ENCODE assay signal across 24 cellular contexts in genomic region chr5:128549496-128549895, GRCh38. TPM values are rescaled to one million over a fixed set of nuclear protein-coding genes. Genes with fewer than 3 reads are reported as not detected.
DNase-seq lines count a peak whose midpoint lies in the region; ATAC-seq, FAIRE-seq and TF ChIP-seq lines count a peak whose summit lies in the region.
"Had no signal": no experiment of that assay in that cellular context is flagged by ENCODE, and none has a peak within 500 bp of the region (broad histone marks: within the 10 kb centered on the region; RNA-seq: fewer than 3 reads in every experiment).

No MANE protein-coding gene starts in this region.

- no peak overlapping the region for H4K5ac ChIP-seq in IMR-90 (ENCODE audit: low read depth, low read length)

- intact Hi-C loops in IMR-90 (cut with micrococcal nuclease), result no loop called here

- in situ Hi-C loops in IMR-90 (cut with MboI; ENCODE audit: low sequenced_read_pairs), result no loop called here

- no peak overlapping the region for H2BK5ac ChIP-seq in IMR-90 (ENCODE audit: low read depth, low read length, poor library complexity, severe bottlenecking)

- H3K14ac ChIP-seq in IMR-90 (replicated peaks; ENCODE audit: low read depth, low read length), result no peak overlapping the region

- H3K4me1 ChIP-seq in A549 (no peaks in the 10 kb centered on the region), IMR-90 (ENCODE audit: control insufficient read depth, insufficient read depth, low read length) (peaks cover 3% of the 10 kb centered on the region; the same call in 1 of the 2 replicates), keratinocyte (ENCODE audit: control insufficient read depth, extremely low read depth, insufficient read depth, low read length) (peaks cover 11% of the 10 kb centered on the region)
- H3K4me1 ChIP-seq: BLaER1 treated with 17β-estradiol and CSF1 and Interleukin-3, amounts not matched to agents 10 nM and 100 nM had no signal

- H3K18ac ChIP-seq in IMR-90 (ENCODE audit: low read depth, low read length), result no peak overlapping the region

- dilution Hi-C loops in IMR-90 (cut with HindIII; ENCODE audit: low sequenced_read_pairs, unreplicated experiment) (no loop called here), keratinocyte (cut with MboI; ENCODE audit: extremely low pct_ligation_motif_present, low sequenced_read_pairs) (no loop called here)

- no peak overlapping the region for H2AK9ac ChIP-seq in IMR-90 (replicated peaks; ENCODE audit: low read depth, low read length, poor library complexity)

- TF ChIP-seq CTCF in A549 (IDR thresholded peaks at IDR 0.05) (no peak), IMR-90 (conservative IDR thresholded peaks at IDR 0.05; ENCODE audit: low read depth, low read length) (no peak), keratinocyte (optimal IDR thresholded peaks at IDR 0.05 in 1 of 3, IDR thresholded peaks at IDR 0.05 in 1 of 3, conservative IDR thresholded peaks at IDR 0.05 in 1 of 3; ENCODE audit: extremely low read depth in 1 of 3, insufficient read depth in 2 of 3, low read length in 3 of 3) (no peak)

- H3K9me3 ChIP-seq in A549 (peaks cover 5% of the 10 kb centered on the region; the same call in 1 of the 3 replicates), IMR-90 (ENCODE audit: control insufficient read depth, insufficient read depth, low read length) (peaks cover 2% of the 10 kb centered on the region; the same call in 1 of the 2 replicates), keratinocyte (ENCODE audit: control insufficient read depth, low read depth, low read length) (no peaks in the 10 kb centered on the region)

- H2AFZ ChIP-seq in IMR-90 (replicated peaks; ENCODE audit: low read length, poor library complexity) (no peak overlapping the region), keratinocyte (ENCODE audit: control insufficient read depth, low read length) (no peak overlapping the region)

- H3K9me1 ChIP-seq in IMR-90 (ENCODE audit: insufficient read depth, low read length) (peaks cover 7% of the 10 kb centered on the region; the same call in 1 of the 2 replicates), keratinocyte (ENCODE audit: control insufficient read depth, extremely low read depth, insufficient read depth, low read length) (no peaks in the 10 kb centered on the region)

- no peak overlapping the region for H2BK15ac ChIP-seq in IMR-90 (ENCODE audit: low read depth, low read length)

- H3K79me2 ChIP-seq in keratinocyte (ENCODE audit: control insufficient read depth, insufficient read depth, low read length), result no peaks in the 10 kb centered on the region

- FAIRE-seq in A549 (lab: Jason Lieb, UNC) (no peak), keratinocyte (lab: Jason Lieb, UNC) (peak; percentile 17)
- FAIRE-seq: GM12878, GM12892, GM19239 had no signal

- no peak overlapping the region for H4K91ac ChIP-seq in IMR-90 (ENCODE audit: insufficient read depth, low read depth, low read length)

- no peaks in the 10 kb centered on the region for H3K79me1 ChIP-seq in IMR-90 (ENCODE audit: low read depth in 1 of 2, low read length in 2 of 2)

- no peak overlapping the region for H4K8ac ChIP-seq in IMR-90 (ENCODE audit: low read depth in 2 of 2, low read length in 2 of 2)

- no peak for TF ChIP-seq EP300 in A549 (IDR thresholded peaks at IDR 0.05)

- H3K4me2 ChIP-seq in A549 (no peak overlapping the region), IMR-90 (ENCODE audit: low read depth, low read length) (no peak overlapping the region), keratinocyte (ENCODE audit: control insufficient read depth, extremely low read depth, insufficient read depth, low read depth, low read length) (no peak overlapping the region)
- H3K4me2 ChIP-seq: BLaER1 treated with 17β-estradiol and CSF1 and Interleukin-3, amounts not matched to agents 10 nM and 100 nM had no signal

- TF ChIP-seq POLR2A in A549 (IDR thresholded peaks at IDR 0.05; ENCODE audit: low read length), result no peak
- TF ChIP-seq POLR2A in IMR-90 (IDR thresholded peaks at IDR 0.05; ENCODE audit: low read depth, low read length), result no peak

- H3K4me3 ChIP-seq in A549 (no peak overlapping the region), IMR-90 (ENCODE audit: insufficient read depth, low read depth, low read length) (no peak overlapping the region), keratinocyte (ENCODE audit: control insufficient read depth in 2 of 3, extremely low read depth in 1 of 3, insufficient read depth in 2 of 3, low read depth in 1 of 3, low read length in 3 of 3) (no peak overlapping the region)
- H3K4me3 ChIP-seq: BLaER1 treated with 17β-estradiol and CSF1 and Interleukin-3, amounts not matched to agents 10 nM and 100 nM; GM12878 had no signal

- DNase-seq in A549 (ENCODE audit: low read depth in 1 of 2, low spot score in 1 of 2) (no peak), IMR-90 (no peak), keratinocyte (ENCODE audit: low read depth, low spot score) (no peak), HuH-7 (ENCODE audit: low spot score) (no peak)
- DNase-seq: 8988T; AML-193; Caco-2; Calu3; CD4-positive, alpha-beta T cell; CD8-positive, alpha-beta T cell; DMS 273 treated with DMSO at 0.1 percent for 48 hours; DMS153; DMS53; DMS79; DND-41; EL; GDM1 had no signal

- CTCF ChIA-PET in A549 (lab: Yijun Ruan, JAX), result no interaction called here
- CTCF ChIA-PET in IMR-90 (lab: Yijun Ruan, JAX), result no interaction called here

- H3K27me3 ChIP-seq in IMR-90 (ENCODE audit: control insufficient read depth, insufficient read depth, low read length) (no peaks in the 10 kb centered on the region), keratinocyte (ENCODE audit: control insufficient read depth, extremely low read depth, insufficient read depth, low read length) (no peaks in the 10 kb centered on the region)
- H3K27me3 ChIP-seq: BLaER1 treated with 17β-estradiol and CSF1 and Interleukin-3, amounts not matched to agents 10 nM and 100 nM had no signal

- H3K56ac ChIP-seq in IMR-90 (ENCODE audit: extremely low read depth, insufficient read depth, low read length), result no peak overlapping the region

- no peak overlapping the region for H2BK20ac ChIP-seq in IMR-90 (ENCODE audit: low read depth, low read length)

- no peak overlapping the region for H3K23ac ChIP-seq in IMR-90 (ENCODE audit: low read depth, low read length)

- H3K27ac ChIP-seq in A549 (no peak overlapping the region), IMR-90 (ENCODE audit: insufficient read depth, low read length) (no peak overlapping the region), keratinocyte (ENCODE audit: control insufficient read depth, insufficient read depth, low read length) (no peak overlapping the region)
- H3K27ac ChIP-seq: BLaER1 treated with 17β-estradiol and CSF1 and Interleukin-3, amounts not matched to agents 10 nM and 100 nM; C4-2B had no signal

- H3K4ac ChIP-seq in IMR-90 (ENCODE audit: low read depth, low read length), result no peak overlapping the region

- H3K36me3 ChIP-seq in IMR-90 (ENCODE audit: control insufficient read depth, insufficient read depth, low read length) (no peaks in the 10 kb centered on the region), keratinocyte (ENCODE audit: control insufficient read depth in 2 of 2, extremely low read depth in 1 of 2, insufficient read depth in 2 of 2, low read length in 2 of 2) (no peaks in the 10 kb centered on the region)
- H3K36me3 ChIP-seq: BLaER1 treated with 17β-estradiol and CSF1 and Interleukin-3, amounts not matched to agents 10 nM and 100 nM had no signal

- H2BK120ac ChIP-seq in IMR-90 (ENCODE audit: low read depth, low read length), result no peak overlapping the region

- no TSS peak for BruUV-seq in IMR-90 (replicated peaks; lab: Mats Ljungman, UMichigan)

- no peaks in the 10 kb centered on the region for H4K20me1 ChIP-seq in IMR-90 (ENCODE audit: insufficient read depth, low read length)
- H4K20me1 ChIP-seq in keratinocyte (ENCODE audit: control insufficient read depth, extremely low read depth, insufficient read depth, low read length), result no peaks in the 10 kb centered on the region
- H4K20me1 ChIP-seq: BLaER1 treated with 17β-estradiol and CSF1 and Interleukin-3, amounts not matched to agents 10 nM and 100 nM had no signal

- POLR2A ChIA-PET in A549 (lab: Yijun Ruan, JAX) (no interaction called here), IMR-90 (lab: Charles Lee; ENCODE audit: unreplicated experiment) (no interaction called here)

- ATAC-seq in A549 (no peak), IMR-90 (ENCODE audit: low read depth) (no peak), GM18498 (IDR thresholded peaks at IDR 0.05; ENCODE audit: unreplicated experiment) (no peak)
- ATAC-seq: CD8-positive, alpha-beta T cell; GM12878 had no signal

- TF ChIP-seq RAD21 in A549 (conservative IDR thresholded peaks at IDR 0.05 in 1 of 2, IDR thresholded peaks at IDR 0.05 in 1 of 2), result no peak
- no peak for TF ChIP-seq RAD21 in IMR-90 (IDR thresholded peaks at IDR 0.05; ENCODE audit: low read length)

- no peak overlapping the region for H3K9ac ChIP-seq in IMR-90 (ENCODE audit: low read depth, low read length)
- no peak overlapping the region for H3K9ac ChIP-seq in keratinocyte (ENCODE audit: control insufficient read depth, extremely low read depth, insufficient read depth, low read length)
- H3K9ac ChIP-seq: BLaER1 treated with 17β-estradiol and CSF1 and Interleukin-3, amounts not matched to agents 10 nM and 100 nM had no signal

- no peak overlapping the region for H2AK5ac ChIP-seq in IMR-90 (ENCODE audit: low read depth, low read length)

TF ChIP-seq in A549, 52 proteins besides CTCF, POLR2A, EP300 and RAD21:
- peak; percentile 45 for TF ChIP-seq MAFK (IDR thresholded peaks at IDR 0.05; ENCODE audit: partially characterized antibody)
- no peak for TF ChIP-seq ZC3H11A (IDR thresholded peaks at IDR 0.05)

TF ChIP-seq in IMR-90, 13 proteins besides CTCF, POLR2A, EP300 and RAD21 (continues in another document):
- no peak for TF ChIP-seq RCOR1 (IDR thresholded peaks at IDR 0.05; ENCODE audit: insufficient replicate concordance, low read length)
- TF ChIP-seq MAFK (IDR thresholded peaks at IDR 0.05; ENCODE audit: low read depth, low read length), result peak; percentile 53

RNA-seq across cellular contexts. Expression of gene FBN2, which starts 11.5 kb away (rescaled TPM):
- polyA plus RNA-seq in A549 (2011; rRNA removed), result 22.2 and 28.3 TPM in 2 replicates
- polyA plus RNA-seq in A549 (2012; cell fraction: cytosol; rRNA removed), result 7.4 and 8.9 TPM in 2 replicates
- polyA plus RNA-seq in A549 (2012; cell fraction: nucleus; rRNA removed), result 27.5 and 38.7 TPM in 2 replicates
- 22.4 to 30.8 TPM (median 22.7 TPM) in 3 replicates for polyA plus RNA-seq in A549 (2017; fragmentation: RNase III; extraction: RNeasy Plus Mini Kit Qiagen cat#74134 plus additional on column Dnase treatment)
- polyA minus RNA-seq in A549 (2011; rRNA and poly(A)+ RNA removed), result 83.9 and 89.5 TPM in 2 replicates
- total RNA-seq in IMR-90 (2012; rRNA removed), result 67.5 and 69.0 TPM in 2 replicates
- 22.6 and 26.7 TPM in 2 replicates for polyA plus RNA-seq in IMR-90 (2012; rRNA removed)
- polyA plus RNA-seq in IMR-90 (2012; cell fraction: cytosol; rRNA removed), result 12.4 and 13.0 TPM in 2 replicates
- polyA plus RNA-seq in IMR-90 (2012; cell fraction: nucleus; rRNA removed; ENCODE audit: low replicate concordance), result 9.7 and 25.9 TPM in 2 replicates
- 21.8 to 40.5 TPM (median 30.1 TPM) in 3 replicates for polyA plus RNA-seq in keratinocyte
- polyA plus RNA-seq in keratinocyte (2011; ENCODE audit: low read depth), result 4.4 TPM
- 6.4 and 8.0 TPM in 2 replicates for polyA plus RNA-seq in keratinocyte (2011; cell fraction: cytosol; rRNA removed)
- polyA plus RNA-seq in keratinocyte (2011; cell fraction: nucleus; rRNA removed), result 84.8 and 90.2 TPM in 2 replicates
- polyA plus RNA-seq in keratinocyte (2012; ENCODE audit: low replicate concordance), result 5.7 and 45.8 TPM in 2 replicates
- 87.4 to 164 TPM (median 108 TPM) in 3 replicates for polyA minus RNA-seq in keratinocyte
- 37.6 TPM for polyA minus RNA-seq in keratinocyte (2011; cell fraction: cytosol; rRNA and poly(A)+ RNA removed)
- 213 and 385 TPM in 2 replicates for polyA minus RNA-seq in keratinocyte (2011; cell fraction: nucleus; rRNA and poly(A)+ RNA removed)
- total RNA-seq: B cell; CD8-positive, alpha-beta T cell had no signal
